27 cellular contexts compared by ENCODE assay signal in the genomic region with DNA sequence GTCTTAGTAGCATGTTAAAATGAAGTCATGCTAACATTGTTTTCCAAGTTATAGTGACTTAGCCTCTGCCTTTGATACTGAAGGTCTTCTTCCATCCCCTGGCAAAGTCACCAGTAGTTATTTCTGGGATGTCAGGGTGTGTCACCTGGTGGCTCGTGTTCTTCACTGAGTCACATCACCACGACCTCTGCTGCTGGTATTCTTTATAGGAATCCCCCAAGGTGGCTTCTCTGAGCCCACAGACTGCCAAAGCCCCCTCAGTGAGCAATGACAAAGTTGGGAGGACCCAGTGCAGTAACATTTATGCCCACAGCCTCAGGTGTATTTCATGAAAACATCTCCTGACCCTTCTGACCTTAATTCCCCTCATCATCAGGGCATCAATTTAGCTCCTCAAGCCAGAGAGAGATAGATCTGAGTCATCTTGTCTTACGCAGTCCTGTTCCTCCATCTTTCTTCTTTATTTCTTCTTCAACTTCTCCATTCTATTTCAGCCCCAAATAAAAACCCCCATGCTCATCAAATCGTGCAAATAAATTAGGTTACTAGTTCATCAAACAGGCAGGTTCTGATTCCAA. TPM values are rescaled to one million over a fixed set of nuclear protein-coding genes. Genes with fewer than 3 reads are reported as not detected.
DNase-seq lines count a peak whose midpoint lies in the region; ATAC-seq lines count a peak whose summit lies in the region.
"Had no signal": no experiment of that assay in that cellular context is flagged by ENCODE, and none has a peak within 500 bp of the region (broad histone marks: within the 10 kb centered on the region; RNA-seq: fewer than 3 reads in every experiment).

No MANE protein-coding gene starts in this region.

- H3K79me2 ChIP-seq in Karpas-422 (ENCODE audit: low read length): no peaks in the 10 kb centered on the region

- H4K20me1 ChIP-seq in Karpas-422 (ENCODE audit: insufficient read depth, low read depth, low read length): no peaks in the 10 kb centered on the region
- H4K20me1 ChIP-seq: BLaER1 treated with 17β-estradiol and CSF1 and Interleukin-3, amounts not matched to agents 10 nM and 100 nM had no signal

- no peaks in the 10 kb centered on the region for H3K4me1 ChIP-seq in Karpas-422 (ENCODE audit: low read length)
- H3K4me1 ChIP-seq: breast epithelium, left ventricle myocardium inferior, tibial nerve had no signal

- H3K27ac Mint-ChIP-seq in activated T-cell treated with anti-CD3 and anti-CD28 coated beads, Interleukin-2, amount 50 U/mL, for 24 hours: no peak overlapping the region
- no peak overlapping the region for H3K27ac Mint-ChIP-seq in T-helper 17 cell
- H3K27ac Mint-ChIP-seq in activated naive CD8-positive, alpha-beta T cell treated with anti-CD3 and anti-CD28 coated beads, Interleukin-2, amount 50 U/mL, for 24 hours: no peak overlapping the region
- H3K27ac Mint-ChIP-seq: activated B cell treated with CpG ODN at 0.5 μM for 24 hours, IgD-negative memory B cell had no signal

- H3K27ac ChIP-seq in Karpas-422 (ENCODE audit: low read length): no peak overlapping the region
- H3K27ac ChIP-seq: BLaER1 treated with 17β-estradiol and CSF1 and Interleukin-3, amounts not matched to agents 10 nM and 100 nM; breast epithelium; heart right ventricle; left ventricle myocardium inferior; ovary; SK-N-MC; tibial nerve had no signal

- peak; percentile 12 for DNase-seq in activated T-cell treated with anti-CD3 and anti-CD28 coated beads, Interleukin-2, amount 50 U/mL, for 4 hours
- no peak for DNase-seq in activated T-cell treated with anti-CD3 and anti-CD28 coated beads, Interleukin-2, amount 50 U/mL, for 24 hours
- no peak for DNase-seq in Karpas-422
- DNase-seq in T-helper 17 cell: no peak
- no peak for DNase-seq in activated naive CD8-positive, alpha-beta T cell treated with anti-CD3 and anti-CD28 coated beads, Interleukin-2, amount 50 U/mL, for 24 hours
- DNase-seq in DMS153 treated with DMSO at 0.1 percent for 48 hours (lab: John Stamatoyannopoulos, UW; ENCODE audit: unreplicated experiment): no peak
- DNase-seq: activated B cell treated with CpG ODN at 0.5 μM for 24 hours; activated gamma-delta T cell treated with Interleukin-2 at 50 U/mL for 16 hours; anterior cingulate cortex; COR-L47; heart right ventricle; left ventricle myocardium inferior; mesendoderm; NCI-H1092 treated with DMSO at 0.1 percent for 48 hours; NCI-H1694 treated with DMSO at 0.1 percent for 48 hours; NCI-H2171 treated with DMSO at 0.1 percent for 48 hours; NCI-H510A; ovary; PC-3; stimulated activated CD8-positive, alpha-beta memory T cell treated with anti-CD3 and anti-CD28 coated beads, Interleukin-4, amount 100 ng/mL, for 48 hours; T-helper 1 cell had no signal

- H3K4me1 Mint-ChIP-seq in activated T-cell treated with anti-CD3 and anti-CD28 coated beads, Interleukin-2, amount 50 U/mL, for 4 hours (ENCODE audit: low read depth): peaks cover 7% of the 10 kb centered on the region
- peaks cover 7% of the 10 kb centered on the region for H3K4me1 Mint-ChIP-seq in activated T-cell treated with anti-CD3 and anti-CD28 coated beads, Interleukin-2, amount 50 U/mL, for 24 hours (ENCODE audit: low read depth)
- H3K4me1 Mint-ChIP-seq in T-helper 17 cell: peaks cover 7% of the 10 kb centered on the region
- peaks cover 13% of the 10 kb centered on the region for H3K4me1 Mint-ChIP-seq in activated naive CD8-positive, alpha-beta T cell treated with anti-CD3 and anti-CD28 coated beads, Interleukin-2, amount 50 U/mL, for 24 hours
- H3K4me1 Mint-ChIP-seq: activated B cell treated with CpG ODN at 0.5 μM for 24 hours, IgD-negative memory B cell had no signal

- H3K36me3 Mint-ChIP-seq in activated T-cell treated with anti-CD3 and anti-CD28 coated beads, Interleukin-2, amount 50 U/mL, for 4 hours (ENCODE audit: insufficient read depth): no peaks in the 10 kb centered on the region
- no peaks in the 10 kb centered on the region for H3K36me3 Mint-ChIP-seq in activated T-cell treated with anti-CD3 and anti-CD28 coated beads, Interleukin-2, amount 50 U/mL, for 24 hours (ENCODE audit: low read depth)
- no peaks in the 10 kb centered on the region for H3K36me3 Mint-ChIP-seq in T-helper 17 cell (ENCODE audit: low read depth)
- no peaks in the 10 kb centered on the region for H3K36me3 Mint-ChIP-seq in activated naive CD8-positive, alpha-beta T cell treated with anti-CD3 and anti-CD28 coated beads, Interleukin-2, amount 50 U/mL, for 24 hours (ENCODE audit: low read depth)
- H3K36me3 Mint-ChIP-seq: IgD-negative memory B cell had no signal

- H3K9me2 ChIP-seq in Karpas-422 (replicated peaks; ENCODE audit: insufficient read depth, low read length): no peaks in the 10 kb centered on the region

- H3K4me3 Mint-ChIP-seq in activated T-cell treated with anti-CD3 and anti-CD28 coated beads, Interleukin-2, amount 50 U/mL, for 4 hours: no peak overlapping the region
- H3K4me3 Mint-ChIP-seq in activated T-cell treated with anti-CD3 and anti-CD28 coated beads, Interleukin-2, amount 50 U/mL, for 24 hours: no peak overlapping the region
- no peak overlapping the region for H3K4me3 Mint-ChIP-seq in T-helper 17 cell
- H3K4me3 Mint-ChIP-seq in activated naive CD8-positive, alpha-beta T cell treated with anti-CD3 and anti-CD28 coated beads, Interleukin-2, amount 50 U/mL, for 24 hours: no peak overlapping the region
- H3K4me3 Mint-ChIP-seq: activated B cell treated with CpG ODN at 0.5 μM for 24 hours, IgD-negative memory B cell had no signal

- H3K9me3 Mint-ChIP-seq in activated T-cell treated with anti-CD3 and anti-CD28 coated beads, Interleukin-2, amount 50 U/mL, for 4 hours: no peaks in the 10 kb centered on the region
- H3K9me3 Mint-ChIP-seq in activated T-cell treated with anti-CD3 and anti-CD28 coated beads, Interleukin-2, amount 50 U/mL, for 24 hours: no peaks in the 10 kb centered on the region
- no peaks in the 10 kb centered on the region for H3K9me3 Mint-ChIP-seq in activated naive CD8-positive, alpha-beta T cell treated with anti-CD3 and anti-CD28 coated beads, Interleukin-2, amount 50 U/mL, for 24 hours
- H3K9me3 Mint-ChIP-seq: activated B cell treated with CpG ODN at 0.5 μM for 24 hours, IgD-negative memory B cell had no signal

- no peak overlapping the region for H3K4me2 ChIP-seq in Karpas-422 (ENCODE audit: low read depth, low read length, poor library complexity, severe bottlenecking)

- H3K4me3 ChIP-seq in Karpas-422 (ENCODE audit: low read length): no peak overlapping the region
- H3K4me3 ChIP-seq: BLaER1 treated with 17β-estradiol and CSF1 and Interleukin-3, amounts not matched to agents 10 nM and 100 nM; breast epithelium; heart right ventricle; left ventricle myocardium inferior; ovary; SK-N-MC; tibial nerve had no signal

- no peaks in the 10 kb centered on the region for H3K27me3 ChIP-seq in Karpas-422 (ENCODE audit: low read length)
- H3K27me3 ChIP-seq: BLaER1 treated with 17β-estradiol and CSF1 and Interleukin-3, amounts not matched to agents 10 nM and 100 nM; breast epithelium; heart right ventricle; ovary; tibial nerve had no signal

- H3K9me3 ChIP-seq in Karpas-422 (ENCODE audit: low read length) (no peaks in the 10 kb centered on the region), T-helper 17 cell (ENCODE audit: control insufficient read depth, low read length, poor library complexity, severe bottlenecking) (no peaks in the 10 kb centered on the region)
- H3K9me3 ChIP-seq: BLaER1 treated with 17β-estradiol and CSF1 and Interleukin-3, amounts not matched to agents 10 nM and 100 nM; breast epithelium; heart right ventricle; left ventricle myocardium inferior; ovary; tibial nerve had no signal

- no peaks in the 10 kb centered on the region for H3K27me3 Mint-ChIP-seq in activated T-cell treated with anti-CD3 and anti-CD28 coated beads, Interleukin-2, amount 50 U/mL, for 4 hours (ENCODE audit: low read depth)
- no peaks in the 10 kb centered on the region for H3K27me3 Mint-ChIP-seq in activated T-cell treated with anti-CD3 and anti-CD28 coated beads, Interleukin-2, amount 50 U/mL, for 24 hours
- H3K27me3 Mint-ChIP-seq in T-helper 17 cell: no peaks in the 10 kb centered on the region
- H3K27me3 Mint-ChIP-seq in activated naive CD8-positive, alpha-beta T cell treated with anti-CD3 and anti-CD28 coated beads, Interleukin-2, amount 50 U/mL, for 24 hours: no peaks in the 10 kb centered on the region
- H3K27me3 Mint-ChIP-seq: IgD-negative memory B cell had no signal

- ATAC-seq in activated T-cell treated with anti-CD3 and anti-CD28 coated beads, Interleukin-2, amount 50 U/mL, for 4 hours: peak; percentile 80 to 84
- ATAC-seq in T-helper 17 cell (peak; percentile 14), GM21825 (IDR thresholded peaks at IDR 0.05; ENCODE audit: unreplicated experiment) (no peak)
- peak; percentile 92 for ATAC-seq in activated naive CD8-positive, alpha-beta T cell treated with anti-CD3 and anti-CD28 coated beads, Interleukin-2, amount 50 U/mL, for 24 hours
- ATAC-seq: heart right ventricle, PC-3 had no signal

- H3K36me3 ChIP-seq in Karpas-422 (ENCODE audit: insufficient read depth, low read length): no peaks in the 10 kb centered on the region
- H3K36me3 ChIP-seq: BLaER1 treated with 17β-estradiol and CSF1 and Interleukin-3, amounts not matched to agents 10 nM and 100 nM; breast epithelium; heart right ventricle; left ventricle myocardium inferior; ovary; tibial nerve had no signal

- no peak overlapping the region for H3K9ac ChIP-seq in Karpas-422 (ENCODE audit: low read length)
- H3K9ac ChIP-seq: BLaER1 treated with 17β-estradiol and CSF1 and Interleukin-3, amounts not matched to agents 10 nM and 100 nM had no signal

- H2AFZ ChIP-seq in Karpas-422 (ENCODE audit: low read length): peak overlapping the region; percentile 5; the same call in 1 of the 2 replicates

RNA-seq across cellular contexts. Expression of gene GPRIN3, which starts 29.3 kb away (rescaled TPM):
- 10 to 100 TPM in 2 of 3 donors, 1 to 10 TPM in 1; 7.4 to 13.2 (median 10.6) TPM for total RNA-seq in activated T-cell treated with anti-CD3 and anti-CD28 coated beads, Interleukin-2, amount 50 U/mL, for 4 hours
- total RNA-seq in Karpas-422 (2014; rRNA removed; shearing (Covaris generic); ENCODE audit: low replicate concordance): 0.40 and 0.63 TPM in 2 replicates
- total RNA-seq in T-helper 17 cell: 10 to 100 TPM; 88.5 to 89.7 TPM
- total RNA-seq: PC-3 had no signal

Comparison
In these comparisons a context has a peak if more than half of its experiments do, and no peak if none do; other contexts are left out.
1. RNA of gene GPRIN3, which starts 29.3 kb away (total RNA-seq): 88.5 to 89.7 TPM in T-helper 17 cell; 7.4 to 13.2 TPM in activated T-cell treated with anti-CD3 and anti-CD28 coated beads, Interleukin-2, amount 50 U/mL, for 4 hours and 0.40 to 0.63 TPM in Karpas-422; every median in the first group is over 4 times any median in the second.